In the genomic region with DNA sequence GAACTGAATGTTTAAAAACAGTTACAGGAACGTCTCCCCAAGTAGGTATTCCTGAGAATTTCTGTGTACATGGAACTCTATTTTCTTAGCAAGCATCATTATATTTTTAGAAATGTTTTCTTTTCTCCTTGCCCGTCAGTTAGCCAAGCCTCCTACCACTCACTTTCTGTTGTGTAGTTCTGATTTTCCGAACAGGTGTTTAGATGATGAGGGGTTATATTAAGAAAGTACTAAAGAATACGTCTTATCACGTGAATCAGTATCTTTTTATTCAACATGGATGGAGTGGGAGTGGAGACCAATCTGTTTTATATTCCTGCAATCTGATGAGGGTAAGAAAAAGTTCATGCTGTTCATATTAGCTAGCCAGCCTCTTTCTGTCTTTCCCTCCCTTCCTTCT, we compare ENCODE assay signal across 9 cellular contexts. TPM values are rescaled to one million over a fixed set of nuclear protein-coding genes. Genes with fewer than 3 reads are reported as not detected.
DNase-seq lines count a peak whose midpoint lies in the region; ATAC-seq and TF ChIP-seq lines count a peak whose summit lies in the region.
"Had no signal": no experiment of that assay in that cellular context is flagged by ENCODE, and none has a peak within 500 bp of the region (broad histone marks: within the 10 kb centered on the region; RNA-seq: fewer than 3 reads in every experiment).

No MANE protein-coding gene starts in this region.

- peak; percentile 7 for ATAC-seq in GM18870 (IDR thresholded peaks at IDR 0.05; ENCODE audit: unreplicated experiment)
- ATAC-seq in activated T-helper 17 cell treated with anti-CD3 and anti-CD28 coated beads, Interleukin-2, amount 50 U/mL, for 72 hours (replicated peaks) = no peak
- ATAC-seq in naive B cell (ENCODE audit: low read depth in 2 of 2) = peak in 1 of 2 donors; percentile 17
- ATAC-seq in body of pancreas = no peak
- ATAC-seq: Right ventricle myocardium inferior had no signal

- peak overlapping the region; percentile 64 to 86 for H3K4me3 Mint-ChIP-seq in CD14-positive monocyte
- H3K4me3 Mint-ChIP-seq in activated T-helper 17 cell treated with anti-CD3 and anti-CD28 coated beads, Interleukin-2, amount 50 U/mL, for 72 hours = peak overlapping the region; percentile 77
- peak overlapping the region; percentile 62 to 87 (median 83) for H3K4me3 Mint-ChIP-seq in naive B cell

- H3K4me1 ChIP-seq in body of pancreas = peaks cover 21% of the 10 kb centered on the region

- peaks cover 1 to 4% (median 3%) of the 10 kb centered on the region in 3 donors for H3K27me3 Mint-ChIP-seq in CD14-positive monocyte (ENCODE audit: low read depth in 3 of 3)
- no peaks in the 10 kb centered on the region for H3K27me3 Mint-ChIP-seq in activated T-helper 17 cell treated with anti-CD3 and anti-CD28 coated beads, Interleukin-2, amount 50 U/mL, for 72 hours
- H3K27me3 Mint-ChIP-seq in naive B cell = no peaks in the 10 kb centered on the region

- no peak for DNase-seq in CD14-positive monocyte (ENCODE audit: low spot score)
- no peak for DNase-seq in naive B cell
- no peak for DNase-seq in NCI-H82 treated with DMSO at 0.1 percent for 48 hours (lab: John Stamatoyannopoulos, UW; ENCODE audit: unreplicated experiment)
- no peak for DNase-seq in body of pancreas
- no peak for DNase-seq in activated CD4-positive, CD25-positive, alpha-beta regulatory T cell treated with anti-CD3 and anti-CD28 coated beads, Interleukin-2, amount 50 U/mL, for 72 hours
- no peak for DNase-seq in NCI-H446 treated with DMSO at 0.1 percent for 48 hours (lab: John Stamatoyannopoulos, UW)

- H3K9me3 Mint-ChIP-seq in CD14-positive monocyte = no peaks in the 10 kb centered on the region
- H3K9me3 Mint-ChIP-seq in activated T-helper 17 cell treated with anti-CD3 and anti-CD28 coated beads, Interleukin-2, amount 50 U/mL, for 72 hours = no peaks in the 10 kb centered on the region
- H3K9me3 Mint-ChIP-seq in naive B cell = no peaks in the 10 kb centered on the region

- H3K4me3 ChIP-seq in body of pancreas = no peak overlapping the region

- intact Hi-C loops in CD14-positive monocyte (cut with micrococcal nuclease) = no loop called here
- intact Hi-C loops in body of pancreas (cut with DNase I) = no loop called here

- H3K27ac ChIP-seq in body of pancreas = no peak overlapping the region

- no peak for TF ChIP-seq POLR2A in body of pancreas (IDR thresholded peaks at IDR 0.05)

- H3K4me1 Mint-ChIP-seq in CD14-positive monocyte = peaks cover 51% of the 10 kb centered on the region
- peaks cover 53% of the 10 kb centered on the region for H3K4me1 Mint-ChIP-seq in activated T-helper 17 cell treated with anti-CD3 and anti-CD28 coated beads, Interleukin-2, amount 50 U/mL, for 72 hours
- peaks cover 38 to 70% (median 66%) of the 10 kb centered on the region in 3 donors for H3K4me1 Mint-ChIP-seq in naive B cell

- H3K27me3 ChIP-seq in body of pancreas = no peaks in the 10 kb centered on the region

- H3K27ac Mint-ChIP-seq in CD14-positive monocyte (peak overlapping the region in 1 of 7 donors; percentile 7), naive B cell (peak overlapping the region in 5 of 6 donors; percentile 42 to 92 (median 89))
- peak overlapping the region; percentile 90 for H3K27ac Mint-ChIP-seq in activated T-helper 17 cell treated with anti-CD3 and anti-CD28 coated beads, Interleukin-2, amount 50 U/mL, for 72 hours

- WGBS in body of pancreas, 2 donors = 74 to 84% methylated on average over 5 of the region's 5 CpGs

- TF ChIP-seq CTCF in CD14-positive monocyte (IDR thresholded peaks at IDR 0.05) = no peak
- TF ChIP-seq CTCF in body of pancreas (IDR thresholded peaks at IDR 0.05) = no peak

- H3K9me3 ChIP-seq in body of pancreas = no peaks in the 10 kb centered on the region

- H3K36me3 Mint-ChIP-seq in CD14-positive monocyte (peaks cover 12 to 23% of the 10 kb centered on the region in 2 donors), naive B cell (peaks cover 0 to 3% of the 10 kb centered on the region in 2 donors)
- H3K36me3 Mint-ChIP-seq in activated T-helper 17 cell treated with anti-CD3 and anti-CD28 coated beads, Interleukin-2, amount 50 U/mL, for 72 hours (ENCODE audit: low read depth) = peaks cover 71% of the 10 kb centered on the region

- H3K36me3 ChIP-seq in body of pancreas (replicated peaks in 1 of 2; ENCODE audit: insufficient read depth in 1 of 2, low read depth in 2 of 2) = no peaks in the 10 kb centered on the region

RNA-seq across cellular contexts. Expression of a gene that starts 29.4 kb away (rescaled TPM):
- polyA plus RNA-seq in CD14-positive monocyte = under 1 TPM; 0.20 to 0.37 TPM
- 100 to 1,000 TPM in 1 of 2 donors, 10 to 100 TPM in 1; 96.3 to 128 TPM for total RNA-seq in activated T-helper 17 cell treated with anti-CD3 and anti-CD28 coated beads, Interleukin-2, amount 50 U/mL, for 72 hours
- 10 to 100 TPM in 1 of 6 donors, 1 to 10 TPM in 5; 4.0 to 11.3 (median 6.8) TPM for polyA plus RNA-seq in naive B cell (ENCODE audit: low read depth in 6 of 6)
- 10 to 100 TPM; 21.1 to 28.5 TPM for total RNA-seq in body of pancreas
